ENCODE assay signal across 27 cellular contexts in genomic region chr6:45518321-45518720, GRCh38.
"Had no signal": no experiment of that assay in that cellular context is flagged by ENCODE, and none has a peak within 500 bp of the region (broad histone marks: within the 10 kb centered on the region; RNA-seq: fewer than 3 reads in every experiment).

No MANE protein-coding gene starts in this region.

- DNase-seq: occipital lobe; ovary; posterior cingulate gyrus; psoas muscle; right cardiac atrium; right lobe of liver; sigmoid colon; small intestine; stimulated activated CD4-positive, alpha-beta T cell treated with anti-CD3 and anti-CD28 coated beads, Interleukin-15, amount 100 ng/mL, for 24 hours; stimulated activated CD4-positive, alpha-beta T cell treated with anti-CD3 and anti-CD28 coated beads, Interleukin-2, amount 100 ng/mL, for 24 hours; stimulated activated CD4-positive, alpha-beta T cell treated with anti-CD3 and anti-CD28 coated beads, Interleukin-2, amount 100 ng/mL, for 48 hours; stimulated activated CD4-positive, alpha-beta T cell treated with anti-CD3 and anti-CD28 coated beads, Interleukin-4, amount 100 ng/mL, for 24 hours; stimulated activated naive B cell treated with anti-CD40 and anti-IgM and Interleukin-4, amounts not matched to agents 10 μg/mL and 1 μg/mL and 100 μg/mL, for 72 hours; stimulated activated naive CD4-positive, alpha-beta T cell treated with Interleukin-2 at 50 U/mL for 16 hours; stomach; thyroid gland; trophoblast cell; upper lobe of left lung had no signal

- H3K27me3 ChIP-seq: neural progenitor cell, ovary, right lobe of liver, sigmoid colon, stomach, thyroid gland, tibial nerve, upper lobe of left lung, vagina had no signal

- H3K36me3 Mint-ChIP-seq: neural progenitor cell; stimulated activated naive B cell treated with anti-CD40 and anti-IgM and Interleukin-4, amounts not matched to agents 10 μg/mL and 1 μg/mL and 100 μg/mL, for 72 hours had no signal

- H3K4me3 Mint-ChIP-seq: nephron; neural progenitor cell; stimulated activated effector memory CD8-positive, alpha-beta T cell treated with anti-CD3 and anti-CD28 coated beads, Interleukin-12 subunit alpha, Interleukin-12 subunit beta, amount 100 ng/mL, for 72 hours; stimulated activated naive B cell treated with anti-CD40 and anti-IgM and Interleukin-4, amounts not matched to agents 10 μg/mL and 1 μg/mL and 100 μg/mL, for 72 hours; stimulated activated naive CD8-positive, alpha-beta T cell treated with anti-CD3 and anti-CD28 coated beads, Interleukin-15, Interleukin-2, amounts not matched to agents 100 ng/mL and 50 ng/mL, for 24 hours had no signal

- H2AFZ ChIP-seq: neural progenitor cell, parathyroid adenoma had no signal

- H3K79me2 ChIP-seq: parathyroid adenoma had no signal

- H3K4me1 ChIP-seq: parathyroid adenoma, psoas muscle, right lobe of liver, thyroid gland, tibial nerve, upper lobe of left lung, vagina had no signal

- H3K27ac Mint-ChIP-seq: nephron; neural progenitor cell; progenitor cell of endocrine pancreas; stimulated activated effector memory CD8-positive, alpha-beta T cell treated with anti-CD3 and anti-CD28 coated beads, Interleukin-12 subunit alpha, Interleukin-12 subunit beta, amount 100 ng/mL, for 72 hours; stimulated activated naive B cell treated with anti-CD40 and anti-IgM and Interleukin-4, amounts not matched to agents 10 μg/mL and 1 μg/mL and 100 μg/mL, for 72 hours; stimulated activated naive CD8-positive, alpha-beta T cell treated with anti-CD3 and anti-CD28 coated beads, Interleukin-15, Interleukin-2, amounts not matched to agents 100 ng/mL and 50 ng/mL, for 24 hours had no signal

- H3K9me3 ChIP-seq: ovary, psoas muscle, right lobe of liver, sigmoid colon, stomach, thoracic aorta, thyroid gland, tibial nerve, upper lobe of left lung, vagina had no signal

- H3K9ac ChIP-seq: neural progenitor cell, parathyroid adenoma had no signal

- H3K27me3 Mint-ChIP-seq: progenitor cell of endocrine pancreas; stimulated activated naive B cell treated with anti-CD40 and anti-IgM and Interleukin-4, amounts not matched to agents 10 μg/mL and 1 μg/mL and 100 μg/mL, for 72 hours; stimulated activated naive CD8-positive, alpha-beta T cell treated with anti-CD3 and anti-CD28 coated beads, Interleukin-15, Interleukin-2, amounts not matched to agents 100 ng/mL and 50 ng/mL, for 24 hours had no signal

- ATAC-seq: psoas muscle; right cardiac atrium; right lobe of liver; stimulated activated effector memory CD8-positive, alpha-beta T cell treated with anti-CD3 and anti-CD28 coated beads, Interleukin-12 subunit alpha, Interleukin-12 subunit beta, amount 100 ng/mL, for 72 hours; stimulated activated naive B cell treated with anti-CD40 and anti-IgM and Interleukin-4, amounts not matched to agents 10 μg/mL and 1 μg/mL and 100 μg/mL, for 72 hours had no signal

- H3K9me3 Mint-ChIP-seq: nephron; neural progenitor cell; stimulated activated effector memory CD8-positive, alpha-beta T cell treated with anti-CD3 and anti-CD28 coated beads, Interleukin-12 subunit alpha, Interleukin-12 subunit beta, amount 100 ng/mL, for 72 hours; stimulated activated naive B cell treated with anti-CD40 and anti-IgM and Interleukin-4, amounts not matched to agents 10 μg/mL and 1 μg/mL and 100 μg/mL, for 72 hours; stimulated activated naive CD8-positive, alpha-beta T cell treated with anti-CD3 and anti-CD28 coated beads, Interleukin-15, Interleukin-2, amounts not matched to agents 100 ng/mL and 50 ng/mL, for 24 hours had no signal

- H3K4me2 ChIP-seq: neural progenitor cell had no signal

- H3K4me3 ChIP-seq: neural progenitor cell, ovary, psoas muscle, right lobe of liver, sigmoid colon, stomach, thoracic aorta, thyroid gland, tibial nerve, upper lobe of left lung, vagina had no signal

- H3K36me3 ChIP-seq: neural progenitor cell, ovary, right lobe of liver, sigmoid colon, thoracic aorta, thyroid gland, upper lobe of left lung, vagina had no signal

- H3K27ac ChIP-seq: neural progenitor cell, ovary, parathyroid adenoma, psoas muscle, right lobe of liver, stomach, thoracic aorta, thyroid gland, tibial nerve, upper lobe of left lung, vagina had no signal
